Comparison of ENCODE assay signal across 26 cellular contexts in genomic region chr4:65671402-65671801, GRCh38. TPM values are rescaled to one million over a fixed set of nuclear protein-coding genes. Genes with fewer than 3 reads are reported as not detected.
DNase-seq lines count a peak whose midpoint lies in the region; ATAC-seq, FAIRE-seq and TF ChIP-seq lines count a peak whose summit lies in the region.
"Had no signal": no experiment of that assay in that cellular context is flagged by ENCODE, and none has a peak within 500 bp of the region (broad histone marks: within the 10 kb centered on the region; RNA-seq: fewer than 3 reads in every experiment).

No MANE protein-coding gene starts in this region.

- peaks cover 14% of the 10 kb centered on the region for H3K4me1 ChIP-seq in HAP-1
- H3K4me1 ChIP-seq: psoas muscle had no signal

- H3K4me1 Mint-ChIP-seq in mesothelial cell of epicardium (peaks cover 25% of the 10 kb centered on the region), type B pancreatic cell (ENCODE audit: unreplicated experiment) (peaks cover 9% of the 10 kb centered on the region)

- H3K9me3 Mint-ChIP-seq in mesothelial cell of epicardium = no peaks in the 10 kb centered on the region
- no peaks in the 10 kb centered on the region for H3K9me3 Mint-ChIP-seq in type B pancreatic cell
- H3K9me3 Mint-ChIP-seq: activated naive CD8-positive, alpha-beta T cell treated with anti-CD3 and anti-CD28 coated beads, Interleukin-2, amount 50 U/mL, for 24 hours had no signal

- in situ Hi-C loops in astrocyte of the cerebellum (cut with HindIII; ENCODE audit: low sequenced_read_pairs) = no loop called here
- in situ Hi-C loops in HAP-1 (cut with MboI; ENCODE audit: low sequenced_read_pairs) = no loop called here

- no peaks in the 10 kb centered on the region for H3K36me3 ChIP-seq in HAP-1 (replicated peaks)
- H3K36me3 ChIP-seq: breast epithelium, heart right ventricle had no signal

- H3K36me3 Mint-ChIP-seq in mesothelial cell of epicardium = no peaks in the 10 kb centered on the region
- H3K36me3 Mint-ChIP-seq in type B pancreatic cell = no peaks in the 10 kb centered on the region

- H3K27me3 Mint-ChIP-seq in mesothelial cell of epicardium (ENCODE audit: low read depth) (peaks cover 79% of the 10 kb centered on the region), type B pancreatic cell (peaks cover 78% of the 10 kb centered on the region)

- TF ChIP-seq CTCF in astrocyte of the cerebellum (IDR thresholded peaks at IDR 0.05; ENCODE audit: low read depth, low read length, missing control alignments) (no peak), mesothelial cell of epicardium (IDR thresholded peaks at IDR 0.05; ENCODE audit: unreplicated experiment) (no peak), type B pancreatic cell (conservative IDR thresholded peaks at IDR 0.05) (no peak)

- H3K4me3 ChIP-seq in astrocyte of the cerebellum (ENCODE audit: low read depth, low read length) = peak overlapping the region; percentile 85
- H3K4me3 ChIP-seq in HAP-1 = no peak overlapping the region

- peaks cover 48% of the 10 kb centered on the region for H3K27me3 ChIP-seq in HAP-1 (ENCODE audit: low read depth)
- H3K27me3 ChIP-seq: testis had no signal

- H3K4me3 Mint-ChIP-seq in mesothelial cell of epicardium (peak overlapping the region; percentile 69), type B pancreatic cell (peak overlapping the region; percentile 59)
- H3K4me3 Mint-ChIP-seq: activated naive CD8-positive, alpha-beta T cell treated with anti-CD3 and anti-CD28 coated beads, Interleukin-2, amount 50 U/mL, for 24 hours; activated T-cell treated with anti-CD3 and anti-CD28 coated beads, Interleukin-2, amount 50 U/mL, for 4 hours; CD4-positive, alpha-beta T cell had no signal

- H3K27ac Mint-ChIP-seq in mesothelial cell of epicardium (no peak overlapping the region), type B pancreatic cell (no peak overlapping the region)
- H3K27ac Mint-ChIP-seq: activated naive CD8-positive, alpha-beta T cell treated with anti-CD3 and anti-CD28 coated beads, Interleukin-2, amount 50 U/mL, for 24 hours; CD4-positive, alpha-beta T cell had no signal

- no peak for ATAC-seq in GM18858 (IDR thresholded peaks at IDR 0.05; ENCODE audit: unreplicated experiment)
- ATAC-seq: activated naive CD8-positive, alpha-beta T cell treated with anti-CD3 and anti-CD28 coated beads, Interleukin-2, amount 50 U/mL, for 24 hours; activated T-cell treated with anti-CD3 and anti-CD28 coated beads, Interleukin-2, amount 50 U/mL, for 4 hours had no signal

- DNase-seq in DMS53 (lab: John Stamatoyannopoulos, UW) (peak; percentile 1), DMS53 treated with DMSO at 0.1 percent for 48 hours (lab: John Stamatoyannopoulos, UW; ENCODE audit: unreplicated experiment) (no peak), astrocyte of the cerebellum (ENCODE audit: low read depth) (no peak), mesothelial cell of epicardium (ENCODE audit: low spot score in 2 of 2, unreplicated experiment in 2 of 2) (no peak), type B pancreatic cell (ENCODE audit: extremely low spot score, unreplicated experiment) (no peak), GM19239 (ENCODE audit: insufficient read length, low spot score) (no peak), HAP-1 (ENCODE audit: low spot score in 2 of 2) (no peak)
- DNase-seq: activated CD4-positive, alpha-beta T cell treated with anti-CD3 and anti-CD28 coated beads, Interleukin-2, amount 50 U/mL, for 1 hour; activated gamma-delta T cell treated with Interleukin-2 at 50 U/mL for 16 hours; activated naive CD8-positive, alpha-beta T cell treated with anti-CD3 and anti-CD28 coated beads, Interleukin-2, amount 50 U/mL, for 24 hours; activated T-cell treated with anti-CD3 and anti-CD28 coated beads, Interleukin-2, amount 50 U/mL, for 4 hours; CD4-positive, alpha-beta T cell; effector CD8-positive, alpha-beta T cell; MV-4-11; NCI-H2107; psoas muscle; stimulated activated naive CD4-positive, alpha-beta T cell treated with Interleukin-2 at 50 U/mL for 16 hours; T-helper 9 cell had no signal

- no peaks in the 10 kb centered on the region for H3K9me3 ChIP-seq in HAP-1
- H3K9me3 ChIP-seq: breast epithelium, heart right ventricle, psoas muscle, testis had no signal

- no peak for FAIRE-seq in GM19239 (lab: Jason Lieb, UNC)
- FAIRE-seq: GM12892, urothelium cell line had no signal

RNA-seq across cellular contexts. Expression of gene EPHA5, which starts 1.1 kb away (rescaled TPM):
- total RNA-seq in mesothelial cell of epicardium (0.75 to 1.0 TPM (median 0.94 TPM) in 3 replicates), type B pancreatic cell (ENCODE audit: low replicate concordance) (0.62 and 2.4 TPM in 2 replicates)
- total RNA-seq: activated T-cell treated with anti-CD3 and anti-CD28 coated beads, Interleukin-2, amount 50 U/mL, for 4 hours; CD4-positive, alpha-beta T cell; HT1080; OCI-LY7 had no signal
